ENCODE assay signal across 19 cellular contexts in the genomic region with DNA sequence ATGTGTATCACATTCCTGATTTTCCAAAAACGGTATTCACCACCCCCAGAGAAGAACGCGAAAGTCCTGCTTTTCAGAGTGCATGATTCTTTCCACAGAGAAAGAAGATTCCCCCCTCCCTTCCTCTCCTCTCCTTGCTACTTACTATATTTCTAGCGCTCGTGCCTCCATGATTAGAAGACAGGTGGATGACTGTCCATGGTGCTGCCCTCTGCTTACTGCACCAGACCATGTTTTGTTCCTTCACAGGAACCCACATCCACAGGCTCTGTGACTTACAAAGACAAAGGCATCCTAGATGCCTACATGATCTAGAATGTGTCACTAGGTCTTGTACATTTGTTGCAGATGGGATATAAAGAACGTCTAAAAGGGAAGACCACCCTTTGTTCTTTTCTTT. TPM values are rescaled to one million over a fixed set of nuclear protein-coding genes. Genes with fewer than 3 reads are reported as not detected.
DNase-seq lines count a peak whose midpoint lies in the region; ATAC-seq and TF ChIP-seq lines count a peak whose summit lies in the region.
"Had no signal": no experiment of that assay in that cellular context is flagged by ENCODE, and none has a peak within 500 bp of the region (broad histone marks: within the 10 kb centered on the region; RNA-seq: fewer than 3 reads in every experiment).

No MANE protein-coding gene starts in this region.

- peaks cover 6 to 7% of the 10 kb centered on the region in 2 donors for H3K9me3 Mint-ChIP-seq in stimulated activated naive B cell treated with anti-CD40 and anti-IgM and Interleukin-4, amounts not matched to agents 10 μg/mL and 1 μg/mL and 100 μg/mL, for 72 hours
- H3K9me3 Mint-ChIP-seq: T-helper 1 cell treated with Interleukin-12 subunit alpha and Interleukin-12 subunit beta and Interleukin-4 antibody, amounts not matched to agents 30 μg/mL and 1 μg/mL, for 36 hours had no signal

- H4K20me1 ChIP-seq in DND-41 (ENCODE audit: insufficient read depth, low read length) (no peaks in the 10 kb centered on the region), HCT116 (ENCODE audit: insufficient read depth) (no peaks in the 10 kb centered on the region)

- TF ChIP-seq CTCF in DND-41 (IDR thresholded peaks at IDR 0.05; ENCODE audit: borderline replicate concordance, extremely low read depth, low read length, poor library complexity, severe bottlenecking) (peak; percentile 40), HCT116 (IDR thresholded peaks at IDR 0.05 in 2 of 3, conservative IDR thresholded peaks at IDR 0.05 in 1 of 3; ENCODE audit: borderline replicate concordance in 1 of 3, insufficient read depth in 1 of 3, low read depth in 2 of 3, low read length in 2 of 3) (peak in 2 of 3 experiments; percentile 16; a peak in 1 of 6 replicates), GM10248 (IDR thresholded peaks at IDR 0.05; ENCODE audit: control extremely low read depth, extremely low read depth, low read depth, missing control alignments) (no peak)

- H3K4me2 ChIP-seq in DND-41 (ENCODE audit: insufficient read depth, low read length) = no peak overlapping the region
- H3K4me2 ChIP-seq in HCT116 (ENCODE audit: low read length) = no peak overlapping the region

- no peak overlapping the region for H3K4me3 ChIP-seq in DND-41 (ENCODE audit: low read depth in 1 of 2, low read length in 2 of 2)
- H3K4me3 ChIP-seq in HCT116 (replicated peaks in 1 of 2; ENCODE audit: low read depth in 1 of 2, low read length in 2 of 2) = no peak overlapping the region
- H3K4me3 ChIP-seq: SJCRH30 had no signal

- H3K4me1 Mint-ChIP-seq in stimulated activated naive B cell treated with anti-CD40 and anti-IgM and Interleukin-4, amounts not matched to agents 10 μg/mL and 1 μg/mL and 100 μg/mL, for 72 hours = no peaks in the 10 kb centered on the region

- H3K36me3 Mint-ChIP-seq in stimulated activated naive B cell treated with anti-CD40 and anti-IgM and Interleukin-4, amounts not matched to agents 10 μg/mL and 1 μg/mL and 100 μg/mL, for 72 hours = peaks cover 0 to 3% of the 10 kb centered on the region in 2 donors

- no peaks in the 10 kb centered on the region for H3K36me3 ChIP-seq in DND-41 (ENCODE audit: insufficient read depth, low read length)
- H3K36me3 ChIP-seq in HCT116 (ENCODE audit: control insufficient read depth in 1 of 2, insufficient read depth in 2 of 2, low read length in 2 of 2) = no peaks in the 10 kb centered on the region
- H3K36me3 ChIP-seq: SJCRH30 had no signal

- no peak overlapping the region for H3K9ac ChIP-seq in DND-41 (ENCODE audit: low read depth, low read length)
- no peak overlapping the region for H3K9ac ChIP-seq in HCT116 (ENCODE audit: low read length)

- TF ChIP-seq RAD21 in HCT116 (IDR thresholded peaks at IDR 0.05; ENCODE audit: low read depth) = no peak; the same call in 1 of the 2 replicates

- H3K27ac Mint-ChIP-seq in stimulated activated naive B cell treated with anti-CD40 and anti-IgM and Interleukin-4, amounts not matched to agents 10 μg/mL and 1 μg/mL and 100 μg/mL, for 72 hours = no peak overlapping the region
- H3K27ac Mint-ChIP-seq: T-helper 1 cell treated with Interleukin-12 subunit alpha and Interleukin-12 subunit beta and Interleukin-4 antibody, amounts not matched to agents 30 μg/mL and 1 μg/mL, for 36 hours had no signal

- BruUV-seq in HCT116 (replicated peaks; lab: Mats Ljungman, UMichigan) = no TSS peak

- no peak overlapping the region for H3K4me3 Mint-ChIP-seq in stimulated activated naive B cell treated with anti-CD40 and anti-IgM and Interleukin-4, amounts not matched to agents 10 μg/mL and 1 μg/mL and 100 μg/mL, for 72 hours
- H3K4me3 Mint-ChIP-seq: T-helper 1 cell treated with Interleukin-12 subunit alpha and Interleukin-12 subunit beta and Interleukin-4 antibody, amounts not matched to agents 30 μg/mL and 1 μg/mL, for 36 hours had no signal

- peak; percentile 58; the same call in 2 of the 3 replicates for ATAC-seq in DND-41 (ENCODE audit: insufficient read depth, low read depth)
- peak; percentile 58; the same call in 1 of the 2 replicates for ATAC-seq in HCT116
- ATAC-seq in stimulated activated naive B cell treated with anti-CD40 and anti-IgM and Interleukin-4, amounts not matched to agents 10 μg/mL and 1 μg/mL and 100 μg/mL, for 72 hours (replicated peaks) = no peak

- H3K27me3 Mint-ChIP-seq in stimulated activated naive B cell treated with anti-CD40 and anti-IgM and Interleukin-4, amounts not matched to agents 10 μg/mL and 1 μg/mL and 100 μg/mL, for 72 hours = peaks cover 29 to 58% of the 10 kb centered on the region in 2 donors

- H3K79me2 ChIP-seq in DND-41 (ENCODE audit: insufficient read depth, low read length) (no peaks in the 10 kb centered on the region), HCT116 (ENCODE audit: insufficient read depth, low read length) (no peaks in the 10 kb centered on the region)

- no peak for TF ChIP-seq POLR2A in HCT116 (IDR thresholded peaks at IDR 0.05; ENCODE audit: borderline replicate concordance, extremely low read depth, insufficient read depth, insufficient read length)

- H3K27me3 ChIP-seq in DND-41 (ENCODE audit: insufficient read depth, low read length, poor library complexity) (peaks cover 7% of the 10 kb centered on the region), HCT116 (ENCODE audit: insufficient read depth, low read length) (no peaks in the 10 kb centered on the region)
- H3K27me3 ChIP-seq: SJCRH30 had no signal

- H2AFZ ChIP-seq in DND-41 (ENCODE audit: low read depth, low read length) (no peak overlapping the region), HCT116 (ENCODE audit: low read depth, low read length, poor library complexity, severe bottlenecking) (no peak overlapping the region)

- H3K4me1 ChIP-seq in DND-41 (ENCODE audit: insufficient read depth, low read length) (no peaks in the 10 kb centered on the region), HCT116 (ENCODE audit: control insufficient read depth in 1 of 2, insufficient read depth in 2 of 2, low read length in 2 of 2) (peaks cover 0 to 10% of the 10 kb centered on the region in 2 experiments; a peak in 2 of 4 replicates)

- peak; percentile 16 for DNase-seq in DND-41
- no peak for DNase-seq in HCT116 (ENCODE audit: low read depth, low spot score)
- peak; percentile 16 for DNase-seq in RPMI8226
- peak; percentile 31 for DNase-seq in iPS-NIHi11 (ENCODE audit: low spot score)
- no peak for DNase-seq in NCI-H2081 (lab: John Stamatoyannopoulos, UW)
- no peak for DNase-seq in iPS-NIHi7 (ENCODE audit: extremely low spot score)
- no peak for DNase-seq in GM10248 (ENCODE audit: extremely low spot score)
- DNase-seq in stimulated activated naive B cell treated with anti-CD40 and anti-IgM and Interleukin-4, amounts not matched to agents 10 μg/mL and 1 μg/mL and 100 μg/mL, for 72 hours = no peak
- DNase-seq: IMR-90, MM.1S, NCI-H1092 treated with DMSO at 0.1 percent for 48 hours, NCI-H2081 treated with DMSO at 0.1 percent for 48 hours, NCI-H510A, NCI-H82, SJCRH30 had no signal

- CTCF ChIA-PET in HCT116 (lab: Charles Lee) = interaction anchor here (0.6 to 1.8 kb wide), 2 partner anchors 25 to 728 kb away, joined by 5 read pairs; no protein-coding TSS in a partner anchor
- CTCF ChIA-PET in GM10248 (lab: Yijun Ruan, JAX) = interaction anchor here (0.7 to 3.5 kb wide), 5 partner anchors 16 to 225 kb away, joined by 3 to 15 read pairs (median 3); no protein-coding TSS in a partner anchor

- intact Hi-C loops in HCT116 (cut with micrococcal nuclease) = no loop called here

- no peak overlapping the region for H3K27ac ChIP-seq in DND-41 (ENCODE audit: low read length)
- no peak overlapping the region for H3K27ac ChIP-seq in HCT116 (ENCODE audit: low read depth, low read length)
- H3K27ac ChIP-seq: C4-2B, SJCRH30 had no signal

- RAD21 ChIA-PET in HCT116 (lab: Charles Lee; ENCODE audit: low non-redundant PET in 1 of 2, low total read pairs in 2 of 2, uncharacterized antibody in 2 of 2, unreplicated experiment in 2 of 2) = no interaction called here

- POLR2A ChIA-PET in HCT116 (lab: Charles Lee) (no interaction called here), GM10248 (lab: Yijun Ruan, JAX) (no interaction called here)

- no peaks in the 10 kb centered on the region for H3K9me3 ChIP-seq in DND-41 (ENCODE audit: insufficient read depth, low read length, severe bottlenecking)
- H3K9me3 ChIP-seq in HCT116 (ENCODE audit: control insufficient read depth in 1 of 2, insufficient read depth in 1 of 2, low read depth in 1 of 2, low read length in 2 of 2) = no peaks in the 10 kb centered on the region
- H3K9me3 ChIP-seq: SJCRH30 had no signal

- H3K9me2 ChIP-seq in HCT116 (ENCODE audit: insufficient read depth) = no peaks in the 10 kb centered on the region

TF ChIP-seq in HCT116, 20 proteins besides CTCF, POLR2A, EP300 and RAD21:
- TF ChIP-seq TCF7L2 (IDR thresholded peaks at IDR 0.05; ENCODE audit: borderline replicate concordance, extremely low read depth, insufficient read depth, insufficient read length) (no peak), EZH2 (IDR thresholded peaks at IDR 0.05) (no peak), SIN3A (IDR thresholded peaks at IDR 0.05; ENCODE audit: low read depth) (no peak), CBX3 (IDR thresholded peaks at IDR 0.05; ENCODE audit: low read depth) (no peak)
- TF ChIP-seq, protein P1, sequence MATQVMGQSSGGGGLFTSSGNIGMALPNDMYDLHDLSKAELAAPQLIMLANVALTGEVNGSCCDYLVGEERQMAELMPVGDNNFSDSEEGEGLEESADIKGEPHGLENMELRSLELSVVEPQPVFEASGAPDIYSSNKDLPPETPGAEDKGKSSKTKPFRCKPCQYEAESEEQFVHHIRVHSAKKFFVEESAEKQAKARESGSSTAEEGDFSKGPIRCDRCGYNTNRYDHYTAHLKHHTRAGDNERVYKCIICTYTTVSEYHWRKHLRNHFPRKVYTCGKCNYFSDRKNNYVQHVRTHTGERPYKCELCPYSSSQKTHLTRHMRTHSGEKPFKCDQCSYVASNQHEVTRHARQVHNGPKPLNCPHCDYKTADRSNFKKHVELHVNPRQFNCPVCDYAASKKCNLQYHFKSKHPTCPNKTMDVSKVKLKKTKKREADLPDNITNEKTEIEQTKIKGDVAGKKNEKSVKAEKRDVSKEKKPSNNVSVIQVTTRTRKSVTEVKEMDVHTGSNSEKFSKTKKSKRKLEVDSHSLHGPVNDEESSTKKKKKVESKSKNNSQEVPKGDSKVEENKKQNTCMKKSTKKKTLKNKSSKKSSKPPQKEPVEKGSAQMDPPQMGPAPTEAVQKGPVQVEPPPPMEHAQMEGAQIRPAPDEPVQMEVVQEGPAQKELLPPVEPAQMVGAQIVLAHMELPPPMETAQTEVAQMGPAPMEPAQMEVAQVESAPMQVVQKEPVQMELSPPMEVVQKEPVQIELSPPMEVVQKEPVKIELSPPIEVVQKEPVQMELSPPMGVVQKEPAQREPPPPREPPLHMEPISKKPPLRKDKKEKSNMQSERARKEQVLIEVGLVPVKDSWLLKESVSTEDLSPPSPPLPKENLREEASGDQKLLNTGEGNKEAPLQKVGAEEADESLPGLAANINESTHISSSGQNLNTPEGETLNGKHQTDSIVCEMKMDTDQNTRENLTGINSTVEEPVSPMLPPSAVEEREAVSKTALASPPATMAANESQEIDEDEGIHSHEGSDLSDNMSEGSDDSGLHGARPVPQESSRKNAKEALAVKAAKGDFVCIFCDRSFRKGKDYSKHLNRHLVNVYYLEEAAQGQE (IDR thresholded peaks at IDR 0.05; ENCODE audit: low read depth) = peak; percentile 41

RNA-seq across cellular contexts. Expression of a gene that starts 49.1 kb away (rescaled TPM):
- 0.57 TPM for total RNA-seq in HCT116 (2021; ENCODE audit: unreplicated experiment)
- polyA plus RNA-seq in HCT116 (2012) = 0.16 and 0.22 TPM in 2 replicates
- total RNA-seq: HT-29, IMR-90, LHCN-M2, SJCRH30 had no signal
- polyA plus RNA-seq: IMR-90 had no signal

Comparison
In these comparisons a context has a peak if more than half of its experiments do, and no peak if none do; other contexts are left out.
1. ATAC-seq: peak in DND-41 (single experiment) and HCT116 (single experiment); none in stimulated activated naive B cell treated with anti-CD40 and anti-IgM and Interleukin-4, amounts not matched to agents 10 μg/mL and 1 μg/mL and 100 μg/mL, for 72 hours (0 of 2).
2. DNase-seq: peak in DND-41 (single experiment), RPMI8226 (single experiment) and iPS-NIHi11 (single experiment); none in HCT116 (single experiment), NCI-H2081 (0 of 2), iPS-NIHi7 (single experiment), GM10248 (single experiment) and stimulated activated naive B cell treated with anti-CD40 and anti-IgM and Interleukin-4, amounts not matched to agents 10 μg/mL and 1 μg/mL and 100 μg/mL, for 72 hours (single experiment).